ENCODE assay signal across 9 cellular contexts in the genomic region with DNA sequence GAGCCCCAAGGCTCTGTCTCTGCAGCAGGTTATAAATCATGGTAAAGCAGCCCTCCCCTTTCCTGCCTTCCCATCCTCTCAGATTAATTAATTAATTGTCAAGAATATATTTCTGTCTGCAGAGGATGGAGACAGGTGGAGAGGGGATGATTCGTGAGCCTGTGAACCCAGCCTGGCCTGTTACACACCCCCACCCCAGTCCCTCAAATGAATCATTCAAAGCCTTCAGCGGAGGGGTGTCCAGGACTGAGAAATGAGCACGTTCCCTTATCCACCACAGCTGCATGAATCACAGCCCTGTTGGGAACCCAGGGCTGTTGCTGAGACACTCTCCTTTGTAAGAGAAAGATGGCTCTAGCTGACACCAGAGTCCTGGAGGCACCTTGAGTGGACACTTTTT. TPM values are rescaled to one million over a fixed set of nuclear protein-coding genes. Genes with fewer than 3 reads are reported as not detected.
A peak's percentile ranks its signal among the peaks of the same experiment; 100 is the strongest.
DNase-seq lines count a peak whose midpoint lies in the region; ATAC-seq and TF ChIP-seq lines count a peak whose summit lies in the region.
"Had no signal": no experiment of that assay in that cellular context is flagged by ENCODE, and none has a peak within 500 bp of the region (broad histone marks: within the 10 kb centered on the region; RNA-seq: fewer than 3 reads in every experiment).

No MANE protein-coding gene starts in this region.

- peak overlapping the region; percentile 93 for H3K27ac Mint-ChIP-seq in activated B cell treated with CpG ODN at 0.5 μM for 24 hours
- H3K27ac Mint-ChIP-seq in stimulated activated memory B cell treated with anti-CD40 and anti-IgM and Interleukin-4, amounts not matched to agents 10 μg/mL and 1 μg/mL and 100 μg/mL, for 72 hours, result peak overlapping the region; percentile 80

- no peak for DNase-seq in activated CD4-positive, CD25-positive, alpha-beta regulatory T cell (lab: John Stamatoyannopoulos, UW)
- no peak for DNase-seq in activated B cell treated with CpG ODN at 0.5 μM for 24 hours
- peak; percentile 78 for DNase-seq in hepatic stellate cell (ENCODE audit: low spot score)
- DNase-seq in NCI-H1930 (lab: John Stamatoyannopoulos, UW), result no peak
- no peak for DNase-seq in HT-29 (ENCODE audit: low spot score)
- DNase-seq: SW 1271 had no signal

- CTCF ChIA-PET in activated B cell treated with CpG ODN at 0.5 μM for 24 hours (lab: Charles Lee), result interaction anchor here (1.5 kb wide), 1 partner anchor 12 kb away, joined by 3 read pairs; no protein-coding TSS in a partner anchor

- H3K36me3 Mint-ChIP-seq in activated B cell treated with CpG ODN at 0.5 μM for 24 hours (ENCODE audit: low read depth), result peaks cover 94% of the 10 kb centered on the region
- peaks cover 61% of the 10 kb centered on the region for H3K36me3 Mint-ChIP-seq in stimulated activated memory B cell treated with anti-CD40 and anti-IgM and Interleukin-4, amounts not matched to agents 10 μg/mL and 1 μg/mL and 100 μg/mL, for 72 hours

- intact Hi-C loops in activated B cell treated with CpG ODN at 0.5 μM for 24 hours (cut with micrococcal nuclease), result no loop called here

- H3K4me1 Mint-ChIP-seq in activated B cell treated with CpG ODN at 0.5 μM for 24 hours, result peaks cover 80% of the 10 kb centered on the region
- H3K4me1 Mint-ChIP-seq in stimulated activated memory B cell treated with anti-CD40 and anti-IgM and Interleukin-4, amounts not matched to agents 10 μg/mL and 1 μg/mL and 100 μg/mL, for 72 hours, result peaks cover 52% of the 10 kb centered on the region

- H3K27me3 Mint-ChIP-seq in activated B cell treated with CpG ODN at 0.5 μM for 24 hours, result no peaks in the 10 kb centered on the region
- no peaks in the 10 kb centered on the region for H3K27me3 Mint-ChIP-seq in stimulated activated memory B cell treated with anti-CD40 and anti-IgM and Interleukin-4, amounts not matched to agents 10 μg/mL and 1 μg/mL and 100 μg/mL, for 72 hours

- POLR2A ChIA-PET in activated B cell treated with CpG ODN at 0.5 μM for 24 hours (lab: Charles Lee), result interaction anchor here (0.8 to 1.5 kb wide), 8 partner anchors 9 to 60 kb away, joined by 3 to 6 read pairs (median 3); partner anchors contain the start of gene ADAM19

- no peaks in the 10 kb centered on the region for H3K9me3 Mint-ChIP-seq in activated B cell treated with CpG ODN at 0.5 μM for 24 hours
- no peaks in the 10 kb centered on the region for H3K9me3 Mint-ChIP-seq in stimulated activated memory B cell treated with anti-CD40 and anti-IgM and Interleukin-4, amounts not matched to agents 10 μg/mL and 1 μg/mL and 100 μg/mL, for 72 hours

- no peak overlapping the region for H3K4me3 Mint-ChIP-seq in activated B cell treated with CpG ODN at 0.5 μM for 24 hours
- H3K4me3 Mint-ChIP-seq in stimulated activated memory B cell treated with anti-CD40 and anti-IgM and Interleukin-4, amounts not matched to agents 10 μg/mL and 1 μg/mL and 100 μg/mL, for 72 hours, result no peak overlapping the region

- no peak for TF ChIP-seq CTCF in activated B cell treated with CpG ODN at 0.5 μM for 24 hours (IDR thresholded peaks at IDR 0.05)

- peak; percentile 88 to 90 for ATAC-seq in activated CD4-positive, CD25-positive, alpha-beta regulatory T cell treated with anti-CD3 and anti-CD28 coated beads, Interleukin-2, amount 50 U/mL, for 24 hours
- ATAC-seq in activated B cell treated with CpG ODN at 0.5 μM for 24 hours (ENCODE audit: low read depth) (no peak), HG02798 (IDR thresholded peaks at IDR 0.05; ENCODE audit: poor library complexity, unreplicated experiment) (no peak)
- no peak for ATAC-seq in stimulated activated memory B cell treated with anti-CD40 and anti-IgM and Interleukin-4, amounts not matched to agents 10 μg/mL and 1 μg/mL and 100 μg/mL, for 72 hours

RNA-seq across cellular contexts. Expression of gene NIPAL4, which starts 56.0 kb away (rescaled TPM):
- total RNA-seq in activated B cell treated with CpG ODN at 0.5 μM for 24 hours, result 2.7 and 2.8 TPM in 2 replicates
- total RNA-seq in HT-29 (2014; rRNA removed; shearing (Covaris generic)), result 0.03 TPM in 1 of 2 replicates, not detected in the other

RNA-seq across cellular contexts. Expression of gene ADAM19, which starts 59.6 kb away (rescaled TPM):
- total RNA-seq in activated B cell treated with CpG ODN at 0.5 μM for 24 hours, result 115 and 136 TPM in 2 replicates
- 9.3 and 11.2 TPM in 2 replicates for total RNA-seq in HT-29 (2014; rRNA removed; shearing (Covaris generic))

Comparison
In these comparisons a context has a peak if more than half of its experiments do, and no peak if none do; other contexts are left out.
1. ATAC-seq: peak in activated CD4-positive, CD25-positive, alpha-beta regulatory T cell treated with anti-CD3 and anti-CD28 coated beads, Interleukin-2, amount 50 U/mL, for 24 hours (2 of 2); none in activated B cell treated with CpG ODN at 0.5 μM for 24 hours (single experiment), stimulated activated memory B cell treated with anti-CD40 and anti-IgM and Interleukin-4, amounts not matched to agents 10 μg/mL and 1 μg/mL and 100 μg/mL, for 72 hours (single experiment) and HG02798 (single experiment).